Comparison of ENCODE assay signal across 8 cellular contexts in genomic region chr9:40992472-40992821, GRCh38.
DNase-seq lines count a peak whose midpoint lies in the region; ATAC-seq and TF ChIP-seq lines count a peak whose summit lies in the region.
"Not testable (repeated sequence)": the region's sequence is repeated elsewhere in the genome, so short reads cannot be mapped to it uniquely, and the experiment has no call there.

No MANE protein-coding gene starts in this region.

- peak overlapping the region; percentile 80 for H3K9ac ChIP-seq in SK-N-MC (ENCODE audit: insufficient read length)

- ATAC-seq in GM21717 (IDR thresholded peaks at IDR 0.05; ENCODE audit: unreplicated experiment) (peak; percentile 39), HG03378 (IDR thresholded peaks at IDR 0.05; ENCODE audit: unreplicated experiment) (peak; percentile 34)

- not testable (repeated sequence) for H3K27ac ChIP-seq in SK-N-MC
- peak overlapping the region; percentile 72 to 99 (median 95) for H3K27ac ChIP-seq in dorsolateral prefrontal cortex
- peak overlapping the region; percentile 72 to 84 for H3K27ac ChIP-seq in ovary
- peak overlapping the region; percentile 76 for H3K27ac ChIP-seq in urinary bladder (ENCODE audit: low read depth)

- H3K4me3 ChIP-seq in SK-N-MC (peak overlapping the region; percentile 75), dorsolateral prefrontal cortex (peak overlapping the region; percentile 69 to 100 (median 87)), iPS-18c (ENCODE audit: insufficient read depth, low read depth, low read length) (peak overlapping the region; percentile 88), ovary (peak overlapping the region; percentile 74), urinary bladder (ENCODE audit: low read depth, low read length) (peak overlapping the region; percentile 46)

- WGBS in ovary, 3 donors, result 9 to 18% (median 15%) methylated on average over 25 of the region's 25 CpGs
- 9% methylated on average over 25 of the region's 25 CpGs for WGBS in urinary bladder

- not testable (repeated sequence) for TF ChIP-seq POLR2A in ovary (IDR thresholded peaks at IDR 0.05)

- H3K27me3 ChIP-seq in dorsolateral prefrontal cortex, ovary: not testable (repeated sequence)

- not testable (repeated sequence) for TF ChIP-seq EP300 in ovary (IDR thresholded peaks at IDR 0.05)

- H3K4me1 ChIP-seq in ovary (ENCODE audit: insufficient read depth); urinary bladder (ENCODE audit: insufficient read depth): not testable (repeated sequence)

- not testable (repeated sequence) for H3K9me3 ChIP-seq in SK-N-MC (ENCODE audit: low read depth, low read length); iPS-18c (ENCODE audit: control insufficient read depth, insufficient read depth, low read length); ovary

- not testable (repeated sequence) for H3K36me3 ChIP-seq in SK-N-MC (ENCODE audit: insufficient read depth, low read length); ovary; urinary bladder (ENCODE audit: insufficient read depth)

- DNase-seq in GM13976 (ENCODE audit: low spot score) (peak; percentile 33), dorsolateral prefrontal cortex (peak in 8 of 10 donors; percentile 39 to 79 (median 57)), ovary (peak in 2 of 5 donors; percentile 77 to 84)
- DNase-seq in SK-N-MC (ENCODE audit: low read depth, low spot score), result not testable (repeated sequence)

- intact Hi-C loops in dorsolateral prefrontal cortex (cut with DNase I); ovary (cut with DNase I): not testable (repeated sequence)

- not testable (repeated sequence) for TF ChIP-seq CTCF in GM13976 (IDR thresholded peaks at IDR 0.05; ENCODE audit: borderline replicate concordance, control extremely low read depth, extremely low read depth, insufficient read depth, missing control alignments); dorsolateral prefrontal cortex (IDR thresholded peaks at IDR 0.05 in 54 of 56, conservative IDR thresholded peaks at IDR 0.05 in 2 of 56; ENCODE audit: low read depth in 1 of 56, partially characterized antibody in 56 of 56); ovary (IDR thresholded peaks at IDR 0.05)

- in situ Hi-C loops in GM13976 (cut with MboI; ENCODE audit: low sequenced_read_pairs, unreplicated experiment), result not testable (repeated sequence)
